ENCODE assay signal across 12 cellular contexts in the genomic region with DNA sequence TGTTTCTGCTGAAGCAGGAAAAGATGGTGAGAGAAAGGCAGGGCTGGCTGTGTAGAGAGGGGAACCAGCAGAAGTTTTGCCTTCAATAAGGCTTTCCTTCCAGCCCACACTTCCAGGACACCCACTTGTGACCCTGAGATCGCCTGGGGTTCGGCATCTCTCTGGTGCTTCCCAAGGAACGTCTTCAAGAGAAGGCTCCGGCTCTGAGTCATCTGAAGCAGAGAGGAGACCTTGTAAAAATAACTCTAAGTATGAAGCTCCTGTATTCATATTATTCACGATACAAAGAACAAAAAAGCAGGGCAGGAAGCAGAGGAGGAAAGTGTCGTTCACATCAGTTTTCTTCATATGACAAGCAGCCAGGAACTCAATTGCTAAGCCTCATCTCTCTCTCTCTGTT.
DNase-seq lines count a peak whose midpoint lies in the region; ATAC-seq and TF ChIP-seq lines count a peak whose summit lies in the region.
"Had no signal": no experiment of that assay in that cellular context is flagged by ENCODE, and none has a peak within 500 bp of the region (broad histone marks: within the 10 kb centered on the region; RNA-seq: fewer than 3 reads in every experiment).

No MANE protein-coding gene starts in this region.

- peak overlapping the region; percentile 63 for H3K27ac Mint-ChIP-seq in activated CD4-positive, alpha-beta T cell treated with anti-CD3 and anti-CD28 coated beads for 36 hours

- DNase-seq in activated CD4-positive, alpha-beta T cell treated with anti-CD3 and anti-CD28 coated beads for 36 hours = peak; percentile 35
- no peak for DNase-seq in activated CD4-positive, alpha-beta T cell treated with anti-CD3 and anti-CD28 coated beads for 4 hours
- no peak for DNase-seq in RWPE2 (ENCODE audit: low spot score)
- peak; percentile 60 for DNase-seq in fibroblast of mammary gland (ENCODE audit: low read depth)
- no peak for DNase-seq in SKM-1 treated with dmso at 0.1 percent for 144 hours (lab: John Stamatoyannopoulos, UW; ENCODE audit: unreplicated experiment)
- no peak for DNase-seq in NCI-H187 treated with DMSO at 0.1 percent for 48 hours (lab: John Stamatoyannopoulos, UW)
- no peak for DNase-seq in germinal center (ENCODE audit: low spot score)
- DNase-seq: effector memory CD4-positive, alpha-beta T cell; NCI-H446 had no signal

- peak; percentile 62 for ATAC-seq in activated CD4-positive, alpha-beta T cell treated with anti-CD3 and anti-CD28 coated beads for 36 hours
- no peak for ATAC-seq in RWPE2 (ENCODE audit: low read depth)

- H3K9me3 ChIP-seq in RWPE2 (ENCODE audit: severe bottlenecking) (no peaks in the 10 kb centered on the region), skeletal muscle satellite cell (replicated peaks; ENCODE audit: low read length) (no peaks in the 10 kb centered on the region)
- H3K9me3 ChIP-seq: thoracic aorta had no signal

- peak overlapping the region; percentile 85 for H3K27ac ChIP-seq in RWPE2 (ENCODE audit: poor library complexity, severe bottlenecking)
- H3K27ac ChIP-seq: 22Rv1, thoracic aorta had no signal

- no peaks in the 10 kb centered on the region for H3K27me3 ChIP-seq in RWPE2 (ENCODE audit: insufficient read depth, poor library complexity, severe bottlenecking)
- no peaks in the 10 kb centered on the region for H3K27me3 ChIP-seq in skeletal muscle satellite cell (ENCODE audit: control insufficient read depth, insufficient read depth, low read length)

- H3K9ac ChIP-seq in skeletal muscle satellite cell (ENCODE audit: low read depth, low read length) = peak overlapping the region; percentile 20

- H3K4me1 Mint-ChIP-seq in activated CD4-positive, alpha-beta T cell treated with anti-CD3 and anti-CD28 coated beads for 36 hours = peaks cover 48% of the 10 kb centered on the region

- CTCF ChIA-PET in activated CD4-positive, alpha-beta T cell treated with anti-CD3 and anti-CD28 coated beads for 36 hours (lab: Charles Lee) = interaction anchor here (0.8 kb wide), 1 partner anchor 14 kb away, joined by 6 read pairs; no protein-coding TSS in a partner anchor

- TF ChIP-seq CTCF in RWPE2 (IDR thresholded peaks at IDR 0.05; ENCODE audit: poor library complexity, severe bottlenecking) (no peak), fibroblast of mammary gland (conservative IDR thresholded peaks at IDR 0.05; ENCODE audit: control insufficient read depth, insufficient read depth, low read depth, low read length) (no peak)

- POLR2A ChIA-PET in activated CD4-positive, alpha-beta T cell treated with anti-CD3 and anti-CD28 coated beads for 36 hours (lab: Charles Lee) = no interaction called here

- intact Hi-C loops in activated CD4-positive, alpha-beta T cell treated with anti-CD3 and anti-CD28 coated beads for 36 hours (cut with DNase I, micrococcal nuclease) = loop anchor here in 1 of 2 experiments (5.0 kb wide), 1 partner anchor 139 kb away; a partner anchor contains a TSS

- H3K36me3 Mint-ChIP-seq in activated CD4-positive, alpha-beta T cell treated with anti-CD3 and anti-CD28 coated beads for 36 hours (ENCODE audit: low read depth) = peaks cover 3% of the 10 kb centered on the region

- H3K4me3 Mint-ChIP-seq in activated CD4-positive, alpha-beta T cell treated with anti-CD3 and anti-CD28 coated beads for 36 hours = no peak overlapping the region

- H3K36me3 ChIP-seq in RWPE2 (ENCODE audit: low read depth) (peaks cover 7% of the 10 kb centered on the region; the same call in 1 of the 2 replicates), skeletal muscle satellite cell (ENCODE audit: insufficient read depth, low read length) (no peaks in the 10 kb centered on the region)
- H3K36me3 ChIP-seq: thoracic aorta had no signal

- H3K4me1 ChIP-seq in RWPE2 (ENCODE audit: insufficient read depth, poor library complexity, severe bottlenecking) = peaks cover 45% of the 10 kb centered on the region
- H3K4me1 ChIP-seq in skeletal muscle satellite cell (ENCODE audit: control insufficient read depth, insufficient read depth, low read length) = peaks cover 46% of the 10 kb centered on the region

- H3K4me3 ChIP-seq in RWPE2 (ENCODE audit: severe bottlenecking) (no peak overlapping the region), fibroblast of mammary gland (ENCODE audit: control insufficient read depth, low read depth, low read length) (no peak overlapping the region), skeletal muscle satellite cell (ENCODE audit: low read length) (peak overlapping the region; percentile 14)
- H3K4me3 ChIP-seq: thoracic aorta had no signal

- H3K9me3 Mint-ChIP-seq in activated CD4-positive, alpha-beta T cell treated with anti-CD3 and anti-CD28 coated beads for 36 hours (ENCODE audit: low read depth) = no peaks in the 10 kb centered on the region

- no peaks in the 10 kb centered on the region for H3K27me3 Mint-ChIP-seq in activated CD4-positive, alpha-beta T cell treated with anti-CD3 and anti-CD28 coated beads for 36 hours

- peak overlapping the region; percentile 14 for H3K4me2 ChIP-seq in skeletal muscle satellite cell (ENCODE audit: low read length)

Comparison
In these comparisons a context has a peak if more than half of its experiments do, and no peak if none do; other contexts are left out.
1. DNase-seq: peak in activated CD4-positive, alpha-beta T cell treated with anti-CD3 and anti-CD28 coated beads for 36 hours (single experiment) and fibroblast of mammary gland (single experiment); none in activated CD4-positive, alpha-beta T cell treated with anti-CD3 and anti-CD28 coated beads for 4 hours (0 of 2), RWPE2 (single experiment), SKM-1 treated with dmso at 0.1 percent for 144 hours (single experiment), NCI-H187 treated with DMSO at 0.1 percent for 48 hours (single experiment) and germinal center (single experiment).